ENCODE assay signal across 10 cellular contexts in the genomic region with DNA sequence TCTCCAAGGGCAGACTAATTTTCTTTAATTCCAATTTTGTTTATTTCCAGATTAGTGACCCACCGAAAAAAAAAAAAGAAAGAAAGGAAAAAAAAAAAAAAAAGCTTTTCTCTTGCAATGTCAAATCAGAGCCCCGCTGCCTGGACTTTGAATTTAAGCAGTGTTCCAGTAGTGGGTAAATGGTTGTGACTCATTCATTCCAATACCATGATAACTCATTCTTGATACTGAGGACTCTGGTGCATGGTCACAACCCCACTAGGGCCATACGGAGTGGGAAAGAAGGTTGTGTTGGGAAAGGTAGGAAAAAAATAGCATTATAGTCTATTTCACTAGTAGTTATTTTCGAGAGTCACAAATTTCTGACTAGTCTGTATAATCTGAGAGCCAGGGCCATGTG.
DNase-seq lines count a peak whose midpoint lies in the region; ATAC-seq and TF ChIP-seq lines count a peak whose summit lies in the region.
"Had no signal": no experiment of that assay in that cellular context is flagged by ENCODE, and none has a peak within 500 bp of the region (broad histone marks: within the 10 kb centered on the region; RNA-seq: fewer than 3 reads in every experiment).

No MANE protein-coding gene starts in this region.

- in situ Hi-C loops in astrocyte of the cerebellum (cut with HindIII; ENCODE audit: low sequenced_read_pairs) = no loop called here

- H3K79me2 ChIP-seq in ACC112 (ENCODE audit: control insufficient read depth, insufficient read depth, low read length, unreplicated experiment) = no peaks in the 10 kb centered on the region

- TF ChIP-seq CTCF in astrocyte of the cerebellum (IDR thresholded peaks at IDR 0.05; ENCODE audit: low read depth, low read length, missing control alignments) = no peak

- H3K4me3 ChIP-seq in ACC112 (ENCODE audit: low read depth, low read length) (peak overlapping the region; percentile 18; the same call in 1 of the 2 replicates), astrocyte of the cerebellum (ENCODE audit: low read depth, low read length) (no peak overlapping the region)

- no peak for ATAC-seq in GM21737 (IDR thresholded peaks at IDR 0.05; ENCODE audit: unreplicated experiment)
- no peak for ATAC-seq in HG02884 (IDR thresholded peaks at IDR 0.05; ENCODE audit: unreplicated experiment)

- H2AFZ ChIP-seq in ACC112 (ENCODE audit: low read length, unreplicated experiment) = peak overlapping the region; percentile 10

- peak; percentile 73 for DNase-seq in HS-5 (ENCODE audit: low read depth)
- peak; percentile 58 for DNase-seq in astrocyte of the cerebellum (ENCODE audit: low read depth)
- peak; percentile 55 for DNase-seq in hepatic stellate cell (ENCODE audit: low spot score)
- DNase-seq in activated gamma-delta T cell (lab: John Stamatoyannopoulos, UW) = no peak
- no peak for DNase-seq in NCI-H69 (lab: John Stamatoyannopoulos, UW)
- DNase-seq: NCI-H2171 had no signal

- H3K4me1 ChIP-seq in ACC112 (ENCODE audit: control insufficient read depth, insufficient read depth, low read length, unreplicated experiment) = peaks cover 37% of the 10 kb centered on the region

- peak overlapping the region; percentile 81 for H3K27ac ChIP-seq in ACC112 (ENCODE audit: low read depth, low read length)
- H3K27ac ChIP-seq: epithelial cell of prostate had no signal

- no peaks in the 10 kb centered on the region for H3K36me3 ChIP-seq in ACC112 (ENCODE audit: insufficient read depth, low read length)

- no peaks in the 10 kb centered on the region for H3K27me3 ChIP-seq in ACC112 (ENCODE audit: insufficient read depth, low read length)

Comparison
In these comparisons a context has a peak if more than half of its experiments do, and no peak if none do; other contexts are left out.
1. DNase-seq: peak in HS-5 (single experiment), astrocyte of the cerebellum (single experiment) and hepatic stellate cell (single experiment); none in activated gamma-delta T cell (single experiment) and NCI-H69 (single experiment).